In genomic region chr6:16196260-16196914, GRCh38 we compare ENCODE assay signal across 29 cellular contexts.
"Had no signal": no experiment of that assay in that cellular context is flagged by ENCODE, and none has a peak within 500 bp of the region (broad histone marks: within the 10 kb centered on the region; RNA-seq: fewer than 3 reads in every experiment).

No MANE protein-coding gene starts in this region.

- H3K4me3 ChIP-seq: esophagus squamous epithelium, left ventricle myocardium inferior, lung, mucosa of descending colon, upper lobe of left lung, vagina had no signal

- H3K36me3 Mint-ChIP-seq: activated CD4-positive, alpha-beta memory T cell treated with anti-CD3 and anti-CD28 coated beads for 36 hours; activated naive CD4-positive, alpha-beta T cell treated with anti-CD3 and anti-CD28 coated beads, Interleukin-2, amount 10 ng/mL, durations not matched to agents 7 days and 5 days; natural killer cell treated with Interleukin-12 subunit alpha and Interleukin-12 subunit beta and Interleukin-15 and Interleukin-18, amount 100 ng/mL, for 72 hours; stimulated activated effector memory CD8-positive, alpha-beta T cell treated with anti-CD3 and anti-CD28 coated beads, Interleukin-12 subunit alpha, Interleukin-12 subunit beta, amount 100 ng/mL, for 72 hours had no signal

- H3K4me1 ChIP-seq: left ventricle myocardium inferior had no signal

- H3K27me3 ChIP-seq: neutrophil, upper lobe of left lung, vagina had no signal

- DNase-seq: activated CD4-positive, alpha-beta memory T cell treated with anti-CD3 and anti-CD28 coated beads for 36 hours; activated CD4-positive, alpha-beta T cell treated with anti-CD3 and anti-CD28 coated beads, Interleukin-2, amount 10 ng/mL, durations not matched to agents 24 days and 14 days; activated CD4-positive, CD25-positive, alpha-beta regulatory T cell treated with anti-CD3 and anti-CD28 coated beads, Interleukin-2, amount 50 U/mL, for 72 hours; activated CD8-positive, alpha-beta memory T cell treated with anti-CD3 and anti-CD28 coated beads, Interleukin-2, amount 50 U/mL, for 4 hours; activated gamma-delta T cell; activated naive CD4-positive, alpha-beta T cell treated with anti-CD3 and anti-CD28 coated beads, Interleukin-2, amount 10 ng/mL, durations not matched to agents 7 days and 5 days; activated naive CD8-positive, alpha-beta T cell treated with anti-CD3 and anti-CD28 coated beads, Interleukin-2, amount 50 U/mL, for 24 hours; activated T-cell treated with anti-CD3 and anti-CD28 coated beads, Interleukin-2, amount 50 U/mL, for 1 hour; amygdala; dermis blood vessel endothelial cell; effector CD4-positive, alpha-beta T cell; esophagus squamous epithelium; foreskin melanocyte; left ventricle myocardium inferior; mucosa of descending colon; stimulated activated CD4-positive, alpha-beta T cell treated with anti-CD3 and anti-CD28 coated beads, Interleukin-12 subunit alpha, Interleukin-12 subunit beta, amount 100 ng/mL, for 4 hours; stimulated activated CD4-positive, alpha-beta T cell treated with anti-CD3 and anti-CD28 coated beads, Interleukin-4, amount 100 ng/mL, for 24 hours; T-helper 2 cell had no signal

- H3K9me3 ChIP-seq: esophagus squamous epithelium, left ventricle myocardium inferior, mucosa of descending colon, neutrophil, upper lobe of left lung, vagina had no signal

- H3K9me3 Mint-ChIP-seq: activated CD4-positive, alpha-beta memory T cell treated with anti-CD3 and anti-CD28 coated beads for 36 hours; activated CD4-positive, alpha-beta T cell treated with anti-CD3 and anti-CD28 coated beads, Interleukin-2, amount 10 ng/mL, durations not matched to agents 24 days and 14 days; activated naive CD4-positive, alpha-beta T cell treated with anti-CD3 and anti-CD28 coated beads, Interleukin-2, amount 10 ng/mL, durations not matched to agents 7 days and 5 days; activated naive CD8-positive, alpha-beta T cell treated with anti-CD3 and anti-CD28 coated beads, Interleukin-2, amount 50 U/mL, for 24 hours; central memory CD8-positive, alpha-beta T cell; natural killer cell treated with Interleukin-12 subunit alpha and Interleukin-12 subunit beta and Interleukin-15 and Interleukin-18, amount 100 ng/mL, for 72 hours; stimulated activated effector memory CD8-positive, alpha-beta T cell treated with anti-CD3 and anti-CD28 coated beads, Interleukin-12 subunit alpha, Interleukin-12 subunit beta, amount 100 ng/mL, for 72 hours; stimulated activated naive CD8-positive, alpha-beta T cell treated with anti-CD3 and anti-CD28 coated beads, Interleukin-15, Interleukin-2, amounts not matched to agents 100 ng/mL and 50 ng/mL, for 24 hours had no signal

- ATAC-seq: activated naive CD8-positive, alpha-beta T cell treated with anti-CD3 and anti-CD28 coated beads, Interleukin-2, amount 50 U/mL, for 24 hours; mucosa of descending colon; natural killer cell treated with Interleukin-12 subunit alpha and Interleukin-12 subunit beta and Interleukin-15 and Interleukin-18, amount 100 ng/mL, for 72 hours; sciatic nerve; stimulated activated effector memory CD8-positive, alpha-beta T cell treated with anti-CD3 and anti-CD28 coated beads, Interleukin-12 subunit alpha, Interleukin-12 subunit beta, amount 100 ng/mL, for 72 hours had no signal

- H3K27ac ChIP-seq: epithelial cell of prostate, esophagus squamous epithelium, left ventricle myocardium inferior, neutrophil, skin epidermis, upper lobe of left lung, vagina had no signal

- H3K36me3 ChIP-seq: esophagus squamous epithelium, left ventricle myocardium inferior, neutrophil, upper lobe of left lung, vagina had no signal

- H3K4me3 Mint-ChIP-seq: activated CD4-positive, alpha-beta memory T cell treated with anti-CD3 and anti-CD28 coated beads for 36 hours; activated CD4-positive, alpha-beta T cell treated with anti-CD3 and anti-CD28 coated beads, Interleukin-2, amount 10 ng/mL, durations not matched to agents 24 days and 14 days; activated naive CD4-positive, alpha-beta T cell treated with anti-CD3 and anti-CD28 coated beads, Interleukin-2, amount 10 ng/mL, durations not matched to agents 7 days and 5 days; activated naive CD8-positive, alpha-beta T cell treated with anti-CD3 and anti-CD28 coated beads, Interleukin-2, amount 50 U/mL, for 24 hours; central memory CD8-positive, alpha-beta T cell; natural killer cell treated with Interleukin-12 subunit alpha and Interleukin-12 subunit beta and Interleukin-15 and Interleukin-18, amount 100 ng/mL, for 72 hours; stimulated activated effector memory CD8-positive, alpha-beta T cell treated with anti-CD3 and anti-CD28 coated beads, Interleukin-12 subunit alpha, Interleukin-12 subunit beta, amount 100 ng/mL, for 72 hours; stimulated activated naive CD8-positive, alpha-beta T cell treated with anti-CD3 and anti-CD28 coated beads, Interleukin-15, Interleukin-2, amounts not matched to agents 100 ng/mL and 50 ng/mL, for 24 hours had no signal

- H3K27ac Mint-ChIP-seq: activated CD4-positive, alpha-beta memory T cell treated with anti-CD3 and anti-CD28 coated beads for 36 hours; activated CD4-positive, alpha-beta T cell treated with anti-CD3 and anti-CD28 coated beads, Interleukin-2, amount 10 ng/mL, durations not matched to agents 24 days and 14 days; activated naive CD4-positive, alpha-beta T cell treated with anti-CD3 and anti-CD28 coated beads, Interleukin-2, amount 10 ng/mL, durations not matched to agents 7 days and 5 days; activated naive CD8-positive, alpha-beta T cell treated with anti-CD3 and anti-CD28 coated beads, Interleukin-2, amount 50 U/mL, for 24 hours; natural killer cell treated with Interleukin-12 subunit alpha and Interleukin-12 subunit beta and Interleukin-15 and Interleukin-18, amount 100 ng/mL, for 72 hours; stimulated activated effector memory CD8-positive, alpha-beta T cell treated with anti-CD3 and anti-CD28 coated beads, Interleukin-12 subunit alpha, Interleukin-12 subunit beta, amount 100 ng/mL, for 72 hours; stimulated activated naive CD8-positive, alpha-beta T cell treated with anti-CD3 and anti-CD28 coated beads, Interleukin-15, Interleukin-2, amounts not matched to agents 100 ng/mL and 50 ng/mL, for 24 hours had no signal

- H3K4me1 Mint-ChIP-seq: activated CD4-positive, alpha-beta T cell treated with anti-CD3 and anti-CD28 coated beads, Interleukin-2, amount 10 ng/mL, durations not matched to agents 24 days and 14 days; activated naive CD4-positive, alpha-beta T cell treated with anti-CD3 and anti-CD28 coated beads, Interleukin-2, amount 10 ng/mL, durations not matched to agents 7 days and 5 days; activated naive CD8-positive, alpha-beta T cell treated with anti-CD3 and anti-CD28 coated beads, Interleukin-2, amount 50 U/mL, for 24 hours; central memory CD8-positive, alpha-beta T cell; stimulated activated effector memory CD8-positive, alpha-beta T cell treated with anti-CD3 and anti-CD28 coated beads, Interleukin-12 subunit alpha, Interleukin-12 subunit beta, amount 100 ng/mL, for 72 hours had no signal
